Comparison of ENCODE assay signal across 8 cellular contexts in genomic region chr20:62805365-62805710, GRCh38. TPM values are rescaled to one million over a fixed set of nuclear protein-coding genes. Genes with fewer than 3 reads are reported as not detected.
DNase-seq lines count a peak whose midpoint lies in the region; ATAC-seq and TF ChIP-seq lines count a peak whose summit lies in the region.

No MANE protein-coding gene starts in this region.

- H3K4me2 ChIP-seq in BLaER1 treated with 17β-estradiol and CSF1 and Interleukin-3, amounts not matched to agents 10 nM and 100 nM: peak overlapping the region; percentile 94 to 100 (median 99)

- H3K4me3 Mint-ChIP-seq in activated T-helper 17 cell treated with anti-CD3 and anti-CD28 coated beads, Interleukin-2, amount 50 U/mL, for 72 hours: peak overlapping the region; percentile 78
- peak overlapping the region; percentile 86 to 91 for H3K4me3 Mint-ChIP-seq in stimulated activated naive B cell treated with anti-CD40 and anti-IgM and Interleukin-4, amounts not matched to agents 10 μg/mL and 1 μg/mL and 100 μg/mL, for 72 hours

- peaks cover 43 to 70% (median 51%) of the 10 kb centered on the region in 11 experiments for H4K20me1 ChIP-seq in BLaER1 treated with 17β-estradiol and CSF1 and Interleukin-3, amounts not matched to agents 10 nM and 100 nM

- peaks cover 57% of the 10 kb centered on the region for H3K36me3 Mint-ChIP-seq in activated T-helper 17 cell treated with anti-CD3 and anti-CD28 coated beads, Interleukin-2, amount 50 U/mL, for 72 hours (ENCODE audit: low read depth)
- peaks cover 22 to 40% of the 10 kb centered on the region in 2 donors for H3K36me3 Mint-ChIP-seq in stimulated activated naive B cell treated with anti-CD40 and anti-IgM and Interleukin-4, amounts not matched to agents 10 μg/mL and 1 μg/mL and 100 μg/mL, for 72 hours

- H3K36me3 ChIP-seq in BLaER1 treated with 17β-estradiol and CSF1 and Interleukin-3, amounts not matched to agents 10 nM and 100 nM: peaks cover 42 to 60% (median 55%) of the 10 kb centered on the region in 11 experiments

- peak overlapping the region; percentile 69 to 92 (median 88) for H3K27ac ChIP-seq in BLaER1 treated with 17β-estradiol and CSF1 and Interleukin-3, amounts not matched to agents 10 nM and 100 nM

- no peak for DNase-seq in HFF-Myc (ENCODE audit: extremely low read depth, low read depth)
- DNase-seq in stimulated activated naive B cell treated with anti-CD40 and anti-IgM and Interleukin-4, amounts not matched to agents 10 μg/mL and 1 μg/mL and 100 μg/mL, for 72 hours: no peak
- no peak for DNase-seq in DMS153 treated with DMSO at 0.1 percent for 48 hours (lab: John Stamatoyannopoulos, UW; ENCODE audit: unreplicated experiment)
- DNase-seq in superior temporal gyrus (ENCODE audit: extremely low spot score): no peak

- TF ChIP-seq CTCF in HFF-Myc (IDR thresholded peaks at IDR 0.05; ENCODE audit: low read depth, low read length, missing control alignments): no peak

- H3K27me3 ChIP-seq in BLaER1 treated with 17β-estradiol and CSF1 and Interleukin-3, amounts not matched to agents 10 nM and 100 nM: no peaks in the 10 kb centered on the region

- no peaks in the 10 kb centered on the region for H3K9me3 Mint-ChIP-seq in activated T-helper 17 cell treated with anti-CD3 and anti-CD28 coated beads, Interleukin-2, amount 50 U/mL, for 72 hours
- H3K9me3 Mint-ChIP-seq in stimulated activated naive B cell treated with anti-CD40 and anti-IgM and Interleukin-4, amounts not matched to agents 10 μg/mL and 1 μg/mL and 100 μg/mL, for 72 hours: no peaks in the 10 kb centered on the region

- H3K9me3 ChIP-seq in BLaER1 treated with 17β-estradiol and CSF1 and Interleukin-3, amounts not matched to agents 10 nM and 100 nM (replicated peaks in 1 of 11): no peaks in the 10 kb centered on the region
- no peaks in the 10 kb centered on the region for H3K9me3 ChIP-seq in iPS-18c (ENCODE audit: control insufficient read depth, insufficient read depth, low read length)

- no peaks in the 10 kb centered on the region for H3K27me3 Mint-ChIP-seq in activated T-helper 17 cell treated with anti-CD3 and anti-CD28 coated beads, Interleukin-2, amount 50 U/mL, for 72 hours
- no peaks in the 10 kb centered on the region for H3K27me3 Mint-ChIP-seq in stimulated activated naive B cell treated with anti-CD40 and anti-IgM and Interleukin-4, amounts not matched to agents 10 μg/mL and 1 μg/mL and 100 μg/mL, for 72 hours

- peak; percentile 48 for ATAC-seq in activated T-helper 17 cell treated with anti-CD3 and anti-CD28 coated beads, Interleukin-2, amount 50 U/mL, for 72 hours (replicated peaks)
- ATAC-seq in stimulated activated naive B cell treated with anti-CD40 and anti-IgM and Interleukin-4, amounts not matched to agents 10 μg/mL and 1 μg/mL and 100 μg/mL, for 72 hours (replicated peaks): peak in 1 of 2 donors; percentile 55
- no peak for ATAC-seq in HG03097 (IDR thresholded peaks at IDR 0.05; ENCODE audit: low FRiP score, unreplicated experiment)

- H3K27ac Mint-ChIP-seq in activated T-helper 17 cell treated with anti-CD3 and anti-CD28 coated beads, Interleukin-2, amount 50 U/mL, for 72 hours: peak overlapping the region; percentile 80
- peak overlapping the region; percentile 31 for H3K27ac Mint-ChIP-seq in stimulated activated naive B cell treated with anti-CD40 and anti-IgM and Interleukin-4, amounts not matched to agents 10 μg/mL and 1 μg/mL and 100 μg/mL, for 72 hours

- H3K9ac ChIP-seq in BLaER1 treated with 17β-estradiol and CSF1 and Interleukin-3, amounts not matched to agents 10 nM and 100 nM: peak overlapping the region; percentile 86 to 97 (median 90)

- H3K4me1 ChIP-seq in BLaER1 treated with 17β-estradiol and CSF1 and Interleukin-3, amounts not matched to agents 10 nM and 100 nM: peaks cover 66 to 75% (median 72%) of the 10 kb centered on the region in 10 experiments

- H3K4me1 Mint-ChIP-seq in activated T-helper 17 cell treated with anti-CD3 and anti-CD28 coated beads, Interleukin-2, amount 50 U/mL, for 72 hours: no peaks in the 10 kb centered on the region
- peaks cover 29 to 39% of the 10 kb centered on the region in 2 donors for H3K4me1 Mint-ChIP-seq in stimulated activated naive B cell treated with anti-CD40 and anti-IgM and Interleukin-4, amounts not matched to agents 10 μg/mL and 1 μg/mL and 100 μg/mL, for 72 hours

- H3K4me3 ChIP-seq in BLaER1 treated with 17β-estradiol and CSF1 and Interleukin-3, amounts not matched to agents 10 nM and 100 nM: peak overlapping the region; percentile 72 to 96 (median 88)
- H3K4me3 ChIP-seq in HFF-Myc (replicated peaks; ENCODE audit: low read depth, low read length) (peak overlapping the region; percentile 75), iPS-18c (ENCODE audit: insufficient read depth, low read depth, low read length) (peak overlapping the region; percentile 74)

RNA-seq across cellular contexts. Expression of gene OGFR, which starts 0.7 kb away (rescaled TPM):
- 10 to 100 TPM; 42.3 to 52.6 TPM for total RNA-seq in activated T-helper 17 cell treated with anti-CD3 and anti-CD28 coated beads, Interleukin-2, amount 50 U/mL, for 72 hours

RNA-seq across cellular contexts. Expression of gene MRGBP, which starts 9.1 kb away (rescaled TPM):
- total RNA-seq in activated T-helper 17 cell treated with anti-CD3 and anti-CD28 coated beads, Interleukin-2, amount 50 U/mL, for 72 hours: 10 to 100 TPM; 16.0 to 20.5 TPM

RNA-seq across cellular contexts. Expression of gene COL9A3, which starts 11.5 kb away (rescaled TPM):
- not detected for total RNA-seq in activated T-helper 17 cell treated with anti-CD3 and anti-CD28 coated beads, Interleukin-2, amount 50 U/mL, for 72 hours

RNA-seq across cellular contexts. Expression of gene TCFL5, which starts 56.3 kb away (rescaled TPM):
- total RNA-seq in activated T-helper 17 cell treated with anti-CD3 and anti-CD28 coated beads, Interleukin-2, amount 50 U/mL, for 72 hours: 1 to 10 TPM; 3.4 to 3.7 TPM
